21 cellular contexts compared by ENCODE assay signal in the genomic region with DNA sequence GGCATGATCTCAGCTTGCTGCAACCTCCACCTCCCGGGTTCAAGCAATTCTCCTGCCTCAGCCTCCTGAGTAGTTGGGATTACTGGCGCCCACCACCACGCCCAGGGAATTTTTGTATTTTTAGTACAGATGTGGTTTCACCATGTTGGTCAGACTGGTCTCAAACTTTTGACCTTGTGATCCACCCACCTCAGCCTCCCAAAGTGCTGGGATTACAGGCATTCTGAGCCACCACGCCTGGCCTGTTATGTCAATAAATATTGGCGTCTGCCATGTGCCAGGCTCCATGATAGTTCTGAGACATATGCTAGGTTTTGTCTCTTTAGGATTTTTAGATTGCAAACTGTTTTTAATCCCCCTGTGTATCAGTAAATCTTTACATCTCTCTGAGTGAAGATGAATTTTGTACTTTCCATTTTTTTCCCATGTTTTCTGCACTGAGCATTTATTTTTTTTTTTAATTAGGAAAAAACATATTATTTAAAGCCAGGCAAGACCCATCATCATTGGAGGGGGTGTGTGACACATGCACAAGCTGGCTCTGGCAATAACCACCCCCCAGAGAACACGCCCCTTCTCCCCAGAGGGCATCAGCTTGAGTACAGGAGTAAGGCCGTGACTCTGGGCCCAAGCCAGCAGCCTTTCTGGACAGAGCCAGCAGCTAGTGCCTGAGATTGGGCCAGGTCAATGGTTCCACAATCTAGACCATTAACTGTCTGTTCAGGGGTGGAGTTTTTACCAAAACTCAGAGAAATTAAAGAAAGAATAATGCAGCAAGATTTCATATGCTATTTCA. TPM values are rescaled to one million over a fixed set of nuclear protein-coding genes. Genes with fewer than 3 reads are reported as not detected.
DNase-seq lines count a peak whose midpoint lies in the region; TF ChIP-seq lines count a peak whose summit lies in the region.
"Had no signal": no experiment of that assay in that cellular context is flagged by ENCODE, and none has a peak within 500 bp of the region (broad histone marks: within the 10 kb centered on the region; RNA-seq: fewer than 3 reads in every experiment).

No MANE protein-coding gene starts in this region.

- no peaks in the 10 kb centered on the region for H4K20me1 ChIP-seq in mammary epithelial cell (ENCODE audit: insufficient read depth, low read length)

- H3K36me3 ChIP-seq in BE2C (no peaks in the 10 kb centered on the region), mammary epithelial cell (ENCODE audit: insufficient read depth, low read length) (no peaks in the 10 kb centered on the region), brain microvascular endothelial cell (replicated peaks) (no peaks in the 10 kb centered on the region)
- H3K36me3 ChIP-seq: SJCRH30 had no signal

- H3K9me3 ChIP-seq in BE2C: no peaks in the 10 kb centered on the region
- no peaks in the 10 kb centered on the region for H3K9me3 ChIP-seq in mammary epithelial cell (replicated peaks; ENCODE audit: insufficient read depth, low read length)
- H3K9me3 ChIP-seq: SJCRH30 had no signal

- intact Hi-C loops in mammary epithelial cell (cut with micrococcal nuclease): no loop called here

- WGBS in mammary epithelial cell (ENCODE audit: low coverage, missing lambda C conversion rate): 56% methylated on average over 5 of the region's 7 CpGs

- H3K4me2 ChIP-seq in mammary epithelial cell (ENCODE audit: insufficient read depth, low read depth, low read length): no peak overlapping the region

- H3K4me3 Mint-ChIP-seq in activated T-cell treated with anti-CD3 and anti-CD28 coated beads, Interleukin-2, amount 50 U/mL, for 24 hours: no peak overlapping the region

- H3K27me3 Mint-ChIP-seq in activated T-cell treated with anti-CD3 and anti-CD28 coated beads, Interleukin-2, amount 50 U/mL, for 24 hours: no peaks in the 10 kb centered on the region

- H3K27me3 ChIP-seq in BE2C: no peaks in the 10 kb centered on the region
- no peaks in the 10 kb centered on the region for H3K27me3 ChIP-seq in mammary epithelial cell (ENCODE audit: insufficient read depth, low read length)
- H3K27me3 ChIP-seq in brain microvascular endothelial cell (replicated peaks): no peaks in the 10 kb centered on the region
- H3K27me3 ChIP-seq: SJCRH30 had no signal

- H2AFZ ChIP-seq in mammary epithelial cell (ENCODE audit: low read depth, low read length): peak overlapping the region; percentile 59

- dilution Hi-C loops in mammary epithelial cell (cut with HindIII; ENCODE audit: low sequenced_read_pairs): no loop called here

- BruUV-seq in mammary epithelial cell (replicated peaks; lab: Mats Ljungman, UMichigan): no TSS peak

- H3K4me3 ChIP-seq in BE2C (ENCODE audit: low read depth, low read length) (no peak overlapping the region), mammary epithelial cell (replicated peaks in 1 of 3; ENCODE audit: insufficient read depth in 1 of 3, low read depth in 2 of 3, low read length in 3 of 3) (no peak overlapping the region), brain microvascular endothelial cell (ENCODE audit: low read depth, low read length) (no peak overlapping the region)
- H3K4me3 ChIP-seq: GM12878, SJCRH30 had no signal

- in situ Hi-C loops in mammary epithelial cell (cut with MboI; ENCODE audit: low sequenced_read_pairs in 2 of 2): no loop called here
- in situ Hi-C loops in brain microvascular endothelial cell (cut with HindIII; ENCODE audit: low pct_ligation_motif_present, low sequenced_read_pairs): no loop called here

- H3K27ac ChIP-seq in mammary epithelial cell (ENCODE audit: insufficient read depth, low read depth, low read length) (no peak overlapping the region), brain microvascular endothelial cell (no peak overlapping the region)
- H3K27ac ChIP-seq: 22Rv1, SJCRH30 had no signal

- H3K4me1 ChIP-seq in BE2C (no peaks in the 10 kb centered on the region), mammary epithelial cell (ENCODE audit: insufficient read depth, low read length) (peaks cover 31% of the 10 kb centered on the region)

- H3K9ac ChIP-seq in mammary epithelial cell (ENCODE audit: insufficient read depth, low read length): no peak overlapping the region

- H3K27ac Mint-ChIP-seq in activated T-cell treated with anti-CD3 and anti-CD28 coated beads, Interleukin-2, amount 50 U/mL, for 24 hours: no peak overlapping the region

- DNase-seq in NCI-H2171 treated with DMSO at 0.1 percent for 48 hours (lab: John Stamatoyannopoulos, UW) (peak; percentile 35), NCI-H2171 (lab: John Stamatoyannopoulos, UW) (no peak), BE2C (peak; percentile 58), M059J (ENCODE audit: low read depth) (peak; percentile 37), mammary epithelial cell (no peak), brain microvascular endothelial cell (no peak)
- no peak for DNase-seq in activated T-cell treated with anti-CD3 and anti-CD28 coated beads, Interleukin-2, amount 50 U/mL, for 24 hours
- no peak for DNase-seq in stimulated activated CD4-positive, alpha-beta T cell treated with anti-CD3 and anti-CD28 coated beads, Interleukin-4, amount 100 ng/mL, for 4 hours
- DNase-seq: AML-193, EL, GOT3, NCI-H1092 treated with DMSO at 0.1 percent for 48 hours, NCI-H146, NCI-H2081, NCI-H510A, NCI-H748 treated with DMSO at 0.1 percent for 48 hours, OCI-M1, RPMI8226, SJCRH30 had no signal

- H3K9me3 Mint-ChIP-seq in activated T-cell treated with anti-CD3 and anti-CD28 coated beads, Interleukin-2, amount 50 U/mL, for 24 hours: no peaks in the 10 kb centered on the region

- no peaks in the 10 kb centered on the region for H3K4me1 Mint-ChIP-seq in activated T-cell treated with anti-CD3 and anti-CD28 coated beads, Interleukin-2, amount 50 U/mL, for 24 hours (ENCODE audit: low read depth)

- CTCF ChIA-PET in mammary epithelial cell (lab: Charles Lee; ENCODE audit: low non-redundant PET): no interaction called here

- no peaks in the 10 kb centered on the region for H3K79me2 ChIP-seq in mammary epithelial cell (ENCODE audit: insufficient read depth, low read length)

- no peaks in the 10 kb centered on the region for H3K36me3 Mint-ChIP-seq in activated T-cell treated with anti-CD3 and anti-CD28 coated beads, Interleukin-2, amount 50 U/mL, for 24 hours (ENCODE audit: low read depth)

- TF ChIP-seq CTCF in BE2C (IDR thresholded peaks at IDR 0.05; ENCODE audit: low read depth, low read length) (no peak), mammary epithelial cell (conservative IDR thresholded peaks at IDR 0.05 in 1 of 2, IDR thresholded peaks at IDR 0.05 in 1 of 2; ENCODE audit: extremely low read depth in 1 of 2, insufficient read depth in 1 of 2, low read depth in 1 of 2, low read length in 2 of 2) (no peak), brain microvascular endothelial cell (IDR thresholded peaks at IDR 0.05; ENCODE audit: low read depth, low read length, missing control alignments) (no peak)

RNA-seq across cellular contexts. Expression of gene ATP1B3, which starts 51.0 kb away (rescaled TPM):
- 143 TPM for polyA plus RNA-seq in BE2C (2012; ENCODE audit: insufficient read depth, insufficient read length, low read depth)
- 141 and 205 TPM in 2 replicates for total RNA-seq in M059J (2014; rRNA removed; shearing (Covaris generic))
- total RNA-seq in mammary epithelial cell: 100 to 1,000 TPM in 1 of 2 donors, 10 to 100 TPM in 1; 64.8 to 159 TPM
- 245 TPM for polyA plus RNA-seq in mammary epithelial cell
- 327 TPM for polyA minus RNA-seq in mammary epithelial cell

Comparison
In these comparisons a context has a peak if more than half of its experiments do, and no peak if none do; other contexts are left out.
1. DNase-seq: peak in NCI-H2171 treated with DMSO at 0.1 percent for 48 hours (single experiment), BE2C (single experiment) and M059J (single experiment); none in NCI-H2171 (single experiment), mammary epithelial cell (single experiment), activated T-cell treated with anti-CD3 and anti-CD28 coated beads, Interleukin-2, amount 50 U/mL, for 24 hours (single experiment), stimulated activated CD4-positive, alpha-beta T cell treated with anti-CD3 and anti-CD28 coated beads, Interleukin-4, amount 100 ng/mL, for 4 hours (0 of 2) and brain microvascular endothelial cell (single experiment).